In genomic region chr19:15515272-15515625, GRCh38 we compare ENCODE assay signal across 11 cellular contexts. TPM values are rescaled to one million over a fixed set of nuclear protein-coding genes. Genes with fewer than 3 reads are reported as not detected.
DNase-seq lines count a peak whose midpoint lies in the region; ATAC-seq and TF ChIP-seq lines count a peak whose summit lies in the region.
"Not testable (repeated sequence)": the region's sequence is repeated elsewhere in the genome, so short reads cannot be mapped to it uniquely, and the experiment has no call there.
"Had no signal": no experiment of that assay in that cellular context is flagged by ENCODE, and none has a peak within 500 bp of the region (broad histone marks: within the 10 kb centered on the region; RNA-seq: fewer than 3 reads in every experiment).

No MANE protein-coding gene starts in this region.

- TF ChIP-seq RAD21 in liver (IDR thresholded peaks at IDR 0.05) = not testable (repeated sequence)

- not testable (repeated sequence) for H3K36me3 ChIP-seq in BLaER1; DND-41 (ENCODE audit: insufficient read depth, low read length); liver (ENCODE audit: control insufficient read depth in 4 of 4, insufficient read depth in 3 of 4, low read depth in 1 of 4, low read length in 3 of 4)

- not testable (repeated sequence) for ATAC-seq in DND-41 (ENCODE audit: insufficient read depth, low read depth); T-helper 17 cell; activated CD8-positive, alpha-beta T cell treated with anti-CD3 and anti-CD28 coated beads, Interleukin-2, amount 10 ng/mL, durations not matched to agents 7 days and 5 days

- TF ChIP-seq CTCF in DND-41 (IDR thresholded peaks at IDR 0.05; ENCODE audit: borderline replicate concordance, extremely low read depth, low read length, poor library complexity, severe bottlenecking); chondrocyte (IDR thresholded peaks at IDR 0.05); liver (IDR thresholded peaks at IDR 0.05; ENCODE audit: low read depth, low read length, missing input control): not testable (repeated sequence)

- CTCF ChIA-PET in activated CD8-positive, alpha-beta T cell treated with anti-CD3 and anti-CD28 coated beads, Interleukin-2, amount 10 ng/mL, durations not matched to agents 7 days and 5 days (lab: Charles Lee) = interaction anchor here (0.6 to 2.4 kb wide), 6 partner anchors 9 to 96 kb away, joined by 3 to 13 read pairs (median 6); partner anchors contain the start of gene AKAP8L
- CTCF ChIA-PET in activated naive CD4-positive, alpha-beta T cell treated with anti-CD3 and anti-CD28 coated beads, Interleukin-2, amount 10 ng/mL, durations not matched to agents 7 days and 5 days (lab: Charles Lee) = not testable (repeated sequence)

- not testable (repeated sequence) for H3K79me2 ChIP-seq in DND-41 (ENCODE audit: insufficient read depth, low read length)

- H3K4me2 ChIP-seq in BLaER1 = peak overlapping the region; percentile 63
- H3K4me2 ChIP-seq in DND-41 (ENCODE audit: insufficient read depth, low read length) = peak overlapping the region; percentile 36; the same call in 1 of the 2 replicates

- H3K4me1 ChIP-seq in BLaER1 (peaks cover 12% of the 10 kb centered on the region), DND-41 (ENCODE audit: insufficient read depth, low read length) (peaks cover 14% of the 10 kb centered on the region)
- H3K4me1 ChIP-seq in liver (ENCODE audit: control insufficient read depth in 4 of 4, insufficient read depth in 4 of 4, low read length in 3 of 4) = not testable (repeated sequence)

- H3K9me3 ChIP-seq in BLaER1 (peaks cover 35% of the 10 kb centered on the region), DND-41 (ENCODE audit: insufficient read depth, low read length, severe bottlenecking) (peaks cover 11% of the 10 kb centered on the region)
- H3K9me3 ChIP-seq in T-helper 17 cell (ENCODE audit: control insufficient read depth, low read length, poor library complexity, severe bottlenecking); liver (ENCODE audit: control insufficient read depth in 4 of 4, low read length in 3 of 4): not testable (repeated sequence)

- H3K9me3 Mint-ChIP-seq in activated CD8-positive, alpha-beta T cell treated with anti-CD3 and anti-CD28 coated beads, Interleukin-2, amount 10 ng/mL, durations not matched to agents 7 days and 5 days (ENCODE audit: insufficient read depth) = peaks cover 14% of the 10 kb centered on the region
- H3K9me3 Mint-ChIP-seq in activated naive CD4-positive, alpha-beta T cell treated with anti-CD3 and anti-CD28 coated beads, Interleukin-2, amount 10 ng/mL, durations not matched to agents 7 days and 5 days = peaks cover 16% of the 10 kb centered on the region
- not testable (repeated sequence) for H3K9me3 Mint-ChIP-seq in chondrocyte (ENCODE audit: low read depth)

- H3K4me3 Mint-ChIP-seq in T-helper 17 cell = peak overlapping the region; percentile 41
- peak overlapping the region; percentile 74 for H3K4me3 Mint-ChIP-seq in activated CD8-positive, alpha-beta T cell treated with anti-CD3 and anti-CD28 coated beads, Interleukin-2, amount 10 ng/mL, durations not matched to agents 7 days and 5 days
- peak overlapping the region; percentile 53 for H3K4me3 Mint-ChIP-seq in activated naive CD4-positive, alpha-beta T cell treated with anti-CD3 and anti-CD28 coated beads, Interleukin-2, amount 10 ng/mL, durations not matched to agents 7 days and 5 days
- not testable (repeated sequence) for H3K4me3 Mint-ChIP-seq in chondrocyte (ENCODE audit: unreplicated experiment)

- H3K36me3 Mint-ChIP-seq in T-helper 17 cell (ENCODE audit: low read depth); activated naive CD4-positive, alpha-beta T cell treated with anti-CD3 and anti-CD28 coated beads, Interleukin-2, amount 10 ng/mL, durations not matched to agents 7 days and 5 days; chondrocyte (ENCODE audit: low read depth): not testable (repeated sequence)
- H3K36me3 Mint-ChIP-seq in activated CD8-positive, alpha-beta T cell treated with anti-CD3 and anti-CD28 coated beads, Interleukin-2, amount 10 ng/mL, durations not matched to agents 7 days and 5 days (ENCODE audit: low read depth) = peaks cover 19% of the 10 kb centered on the region

- 57% methylated on average over 7 of the region's 7 CpGs for WGBS in liver

- not testable (repeated sequence) for H3K27me3 Mint-ChIP-seq in T-helper 17 cell; activated CD8-positive, alpha-beta T cell treated with anti-CD3 and anti-CD28 coated beads, Interleukin-2, amount 10 ng/mL, durations not matched to agents 7 days and 5 days (ENCODE audit: low read depth); chondrocyte (ENCODE audit: low read depth)
- peaks cover 32% of the 10 kb centered on the region for H3K27me3 Mint-ChIP-seq in activated naive CD4-positive, alpha-beta T cell treated with anti-CD3 and anti-CD28 coated beads, Interleukin-2, amount 10 ng/mL, durations not matched to agents 7 days and 5 days

- H3K27ac Mint-ChIP-seq in T-helper 17 cell = peak overlapping the region; percentile 94
- peak overlapping the region; percentile 99 for H3K27ac Mint-ChIP-seq in activated CD8-positive, alpha-beta T cell treated with anti-CD3 and anti-CD28 coated beads, Interleukin-2, amount 10 ng/mL, durations not matched to agents 7 days and 5 days
- peak overlapping the region; percentile 96 for H3K27ac Mint-ChIP-seq in activated naive CD4-positive, alpha-beta T cell treated with anti-CD3 and anti-CD28 coated beads, Interleukin-2, amount 10 ng/mL, durations not matched to agents 7 days and 5 days
- H3K27ac Mint-ChIP-seq in chondrocyte (ENCODE audit: unreplicated experiment) = not testable (repeated sequence)

- H3K4me1 Mint-ChIP-seq in T-helper 17 cell = peaks cover 21% of the 10 kb centered on the region
- H3K4me1 Mint-ChIP-seq in activated CD8-positive, alpha-beta T cell treated with anti-CD3 and anti-CD28 coated beads, Interleukin-2, amount 10 ng/mL, durations not matched to agents 7 days and 5 days (ENCODE audit: low read depth) = peaks cover 41% of the 10 kb centered on the region
- H3K4me1 Mint-ChIP-seq in activated naive CD4-positive, alpha-beta T cell treated with anti-CD3 and anti-CD28 coated beads, Interleukin-2, amount 10 ng/mL, durations not matched to agents 7 days and 5 days = peaks cover 24% of the 10 kb centered on the region
- not testable (repeated sequence) for H3K4me1 Mint-ChIP-seq in chondrocyte (ENCODE audit: low read depth)

- H3K9ac ChIP-seq in BLaER1 (peak overlapping the region; percentile 43; the same call in 1 of the 2 replicates), DND-41 (ENCODE audit: low read depth, low read length) (peak overlapping the region; percentile 41; the same call in 1 of the 2 replicates)
- not testable (repeated sequence) for H3K9ac ChIP-seq in liver (ENCODE audit: low read depth in 1 of 2, low read length in 2 of 2)

- not testable (repeated sequence) for H3K4me3 ChIP-seq in BLaER1; DND-41 (ENCODE audit: low read depth in 1 of 2, low read length in 2 of 2); liver (ENCODE audit: low read depth in 1 of 3, low read length in 3 of 3); skin epidermis

- not testable (repeated sequence) for H3K27me3 ChIP-seq in BLaER1; DND-41 (ENCODE audit: insufficient read depth, low read length, poor library complexity); liver (ENCODE audit: control insufficient read depth in 4 of 4, insufficient read depth in 4 of 4, low read length in 3 of 4)

- H3K27ac ChIP-seq in BLaER1 (peak overlapping the region; percentile 78; the same call in 1 of the 2 replicates), DND-41 (ENCODE audit: low read length) (peak overlapping the region; percentile 79), liver (ENCODE audit: low read depth in 1 of 2, low read length in 2 of 2) (peak overlapping the region; percentile 73 to 92), skin epidermis (peak overlapping the region in 13 of 21 experiments; percentile 4 to 90 (median 65))

- peak overlapping the region; percentile 73 for H2AFZ ChIP-seq in DND-41 (ENCODE audit: low read depth, low read length)

- DNase-seq in DND-41; T-helper 17 cell; activated CD8-positive, alpha-beta T cell treated with anti-CD3 and anti-CD28 coated beads, Interleukin-2, amount 10 ng/mL, durations not matched to agents 7 days and 5 days; activated naive CD4-positive, alpha-beta T cell treated with anti-CD3 and anti-CD28 coated beads, Interleukin-2, amount 10 ng/mL, durations not matched to agents 7 days and 5 days: not testable (repeated sequence)
- peak; percentile 50 for DNase-seq in chondrocyte (ENCODE audit: low spot score)

- POLR2A ChIA-PET in activated CD8-positive, alpha-beta T cell treated with anti-CD3 and anti-CD28 coated beads, Interleukin-2, amount 10 ng/mL, durations not matched to agents 7 days and 5 days (lab: Charles Lee) = interaction anchor here (0.6 to 2.1 kb wide), 10 partner anchors 9 to 183 kb away, joined by 3 to 12 read pairs (median 3); partner anchors contain the start of genes AKAP8L, BRD4 and RASAL3

- not testable (repeated sequence) for H4K20me1 ChIP-seq in BLaER1; DND-41 (ENCODE audit: insufficient read depth, low read length)

TF ChIP-seq in liver, 16 proteins besides CTCF, POLR2A, EP300 and RAD21 (continues in another document):
- peak; percentile 2 for TF ChIP-seq TAF1 (conservative IDR thresholded peaks at IDR 0.05)
- peak in 1 of 2 donors; percentile 10 for TF ChIP-seq RXRA (IDR thresholded peaks at IDR 0.05)
- TF ChIP-seq GABPA (IDR thresholded peaks at IDR 0.05 in 1 of 2, conservative IDR thresholded peaks at IDR 0.05 in 1 of 2) = peak in 1 of 2 donors; percentile 1
- peak; percentile 4 for TF ChIP-seq SP1 (IDR thresholded peaks at IDR 0.05)

RNA-seq across cellular contexts. Expression of gene CYP4F22, which starts 6.9 kb away (rescaled TPM):
- total RNA-seq in T-helper 17 cell (1 to 10 TPM in 1 of 2 donors, under 1 TPM in 1; 0.44 to 1.4 TPM), chondrocyte (not detected in 3 replicates), liver (1 to 10 TPM in 1 of 2 donors, under 1 TPM in 1; 0.42 to 2.1 TPM)
- total RNA-seq in activated CD8-positive, alpha-beta T cell treated with anti-CD3 and anti-CD28 coated beads, Interleukin-2, amount 10 ng/mL, durations not matched to agents 7 days and 5 days = 1 to 10 TPM; 5.8 to 6.2 TPM
- polyA plus RNA-seq in liver = 1 to 10 TPM; 1.7 to 3.9 TPM
- total RNA-seq: GM23248, HepG2, OCI-LY7 had no signal
- polyA plus RNA-seq: GM23248 had no signal

RNA-seq across cellular contexts. Expression of gene PGLYRP2, which starts 35.9 kb away (rescaled TPM):
- not detected for total RNA-seq in T-helper 17 cell
- total RNA-seq in activated CD8-positive, alpha-beta T cell treated with anti-CD3 and anti-CD28 coated beads, Interleukin-2, amount 10 ng/mL, durations not matched to agents 7 days and 5 days = not detected
- not detected in 3 replicates for total RNA-seq in chondrocyte
- 10 to 100 TPM in 1 of 2 donors, 1 to 10 TPM in 1; 9.9 to 68.5 TPM for total RNA-seq in liver
- 100 to 1,000 TPM; 116 to 134 TPM for polyA plus RNA-seq in liver
- total RNA-seq: GM23248, OCI-LY7 had no signal
- polyA plus RNA-seq: GM23248 had no signal

RNA-seq across cellular contexts. Expression of gene RASAL3, which starts 50.9 kb away (rescaled TPM):
- 100 to 1,000 TPM; 103 to 121 TPM for total RNA-seq in T-helper 17 cell
- total RNA-seq in activated CD8-positive, alpha-beta T cell treated with anti-CD3 and anti-CD28 coated beads, Interleukin-2, amount 10 ng/mL, durations not matched to agents 7 days and 5 days = 100 to 1,000 TPM; 104 to 107 TPM
- 0.05 TPM in 1 of 3 replicates, not detected in the others for total RNA-seq in chondrocyte
- total RNA-seq in liver = 1 to 10 TPM; 1.3 to 1.5 TPM
- under 1 TPM; 0.76 to 0.91 TPM for polyA plus RNA-seq in liver
- total RNA-seq: GM23248, HepG2 had no signal
- polyA plus RNA-seq: GM23248, HepG2 had no signal

Comparison
In these comparisons a context has a peak if more than half of its experiments do, and no peak if none do; other contexts are left out.
1. RNA of gene PGLYRP2, which starts 35.9 kb away (total RNA-seq): 9.9 to 68.5 TPM in liver; not detected in T-helper 17 cell, not detected in activated CD8-positive, alpha-beta T cell treated with anti-CD3 and anti-CD28 coated beads, Interleukin-2, amount 10 ng/mL, durations not matched to agents 7 days and 5 days and not detected in chondrocyte; every median in the first group is over 10 times any median in the second.
2. RNA of gene RASAL3, which starts 50.9 kb away (total RNA-seq): 103 to 121 TPM in T-helper 17 cell and 104 to 107 TPM in activated CD8-positive, alpha-beta T cell treated with anti-CD3 and anti-CD28 coated beads, Interleukin-2, amount 10 ng/mL, durations not matched to agents 7 days and 5 days; 1.3 to 1.5 TPM in liver and 0.05 TPM in chondrocyte; every median in the first group is over 10 times any median in the second.
3. Peak in every context shown above with its lines, with median percentiles within 50 percentile points of each other: H3K27ac ChIP-seq.